Comparison of ENCODE assay signal across 11 cellular contexts in the genomic region with DNA sequence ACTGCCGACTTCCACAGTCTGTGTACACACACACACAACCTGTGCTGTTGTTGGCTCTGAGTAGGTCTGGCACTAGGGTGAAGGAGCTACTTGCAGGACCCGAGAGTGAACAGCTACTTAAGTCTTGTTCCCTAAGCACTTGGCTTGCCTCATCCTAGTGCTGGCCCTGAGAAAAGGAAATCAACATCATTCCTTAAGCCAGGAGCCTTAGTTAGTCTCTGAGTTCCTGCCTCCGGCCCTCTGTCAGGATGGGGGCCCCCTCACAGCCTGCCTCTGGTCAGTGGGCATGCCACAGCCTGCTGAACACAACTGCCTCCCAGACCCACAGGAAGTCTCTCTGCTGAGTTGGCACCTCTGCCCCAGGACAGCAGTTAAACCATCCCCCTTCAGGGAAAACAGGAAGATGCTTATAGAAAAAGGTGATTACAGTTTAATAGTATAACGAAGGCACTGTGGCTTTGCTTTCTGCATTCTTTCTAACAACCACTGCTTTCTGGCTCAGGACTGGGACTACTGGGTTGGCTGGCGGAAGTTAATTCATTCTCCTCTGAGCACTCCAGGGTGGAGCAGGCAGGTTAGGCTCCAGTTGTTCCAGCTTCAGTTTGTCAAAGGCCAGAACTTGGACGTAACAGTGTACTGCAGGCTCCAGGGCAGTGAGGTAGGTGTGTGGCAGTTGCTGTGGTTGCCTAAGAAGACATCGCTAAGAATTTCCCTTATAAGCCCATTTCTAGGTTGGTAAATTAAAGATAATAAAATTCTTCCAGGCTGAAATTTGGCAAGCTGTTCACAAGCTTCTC. TPM values are rescaled to one million over a fixed set of nuclear protein-coding genes. Genes with fewer than 3 reads are reported as not detected.
DNase-seq lines count a peak whose midpoint lies in the region; ATAC-seq and TF ChIP-seq lines count a peak whose summit lies in the region.
"Had no signal": no experiment of that assay in that cellular context is flagged by ENCODE, and none has a peak within 500 bp of the region (broad histone marks: within the 10 kb centered on the region; RNA-seq: fewer than 3 reads in every experiment).

No MANE protein-coding gene starts in this region.

- peak; percentile 6 for ATAC-seq in activated T-helper 17 cell treated with anti-CD3 and anti-CD28 coated beads, Interleukin-2, amount 50 U/mL, for 72 hours (replicated peaks)
- ATAC-seq in GM21576 (IDR thresholded peaks at IDR 0.05; ENCODE audit: unreplicated experiment), result no peak

- no peak overlapping the region for H3K4me2 ChIP-seq in H9 (ENCODE audit: insufficient read depth, insufficient read length, low read length)

- no peaks in the 10 kb centered on the region; a peak in 1 of 7 replicates for H3K36me3 Mint-ChIP-seq in H9 (ENCODE audit: insufficient read depth in 1 of 3, low read depth in 3 of 3)
- H3K36me3 Mint-ChIP-seq in activated T-helper 17 cell treated with anti-CD3 and anti-CD28 coated beads, Interleukin-2, amount 50 U/mL, for 72 hours (ENCODE audit: low read depth), result no peaks in the 10 kb centered on the region

- H3K14ac ChIP-seq in H9 (ENCODE audit: insufficient read depth, low read length), result no peak overlapping the region

- H3T11ph ChIP-seq in H9 (ENCODE audit: low read length), result no peak overlapping the region

- H3K4me3 Mint-ChIP-seq in H9, result no peak overlapping the region
- H3K4me3 Mint-ChIP-seq in activated T-helper 17 cell treated with anti-CD3 and anti-CD28 coated beads, Interleukin-2, amount 50 U/mL, for 72 hours, result no peak overlapping the region
- H3K4me3 Mint-ChIP-seq: CD4-positive, alpha-beta T cell had no signal

- no peak overlapping the region for H4K5ac ChIP-seq in H9 (ENCODE audit: insufficient read length, low read depth, low read length)

- H4K20me1 ChIP-seq in H9 (ENCODE audit: control insufficient read depth, insufficient read depth, insufficient read length), result no peaks in the 10 kb centered on the region

- no peak overlapping the region for H2BK20ac ChIP-seq in H9 (ENCODE audit: low read depth, low read length, poor library complexity, severe bottlenecking)

- no peak overlapping the region for H3K4ac ChIP-seq in H9 (ENCODE audit: low read depth, low read length)

- H3K79me1 ChIP-seq in H9 (ENCODE audit: insufficient read depth, low read depth, low read length, poor library complexity, severe bottlenecking), result no peaks in the 10 kb centered on the region

- DNase-seq in H9 (peak; percentile 35), kidney glomerular epithelial cell (lab: John Stamatoyannopoulos, UW) (peak; percentile 63), NCI-H187 (lab: John Stamatoyannopoulos, UW) (no peak), GOT3 (lab: John Stamatoyannopoulos, UW) (no peak), HCEC 1CT (no peak)
- DNase-seq: activated T-cell treated with anti-CD3 and anti-CD28 coated beads, Interleukin-2, amount 50 U/mL, for 48 hours; CD4-positive, alpha-beta T cell; NCI-H1694 treated with DMSO at 0.1 percent for 48 hours had no signal

- no peak overlapping the region for H3K23ac ChIP-seq in H9 (ENCODE audit: insufficient read length, low read depth, low read length)

- H3K4me3 ChIP-seq in stomach smooth muscle (ENCODE audit: low read length in 2 of 2), result peak overlapping the region; percentile 81 to 86

- H3K4me1 ChIP-seq in H9 (ENCODE audit: insufficient read depth, low read length) (peaks cover 5% of the 10 kb centered on the region), stomach smooth muscle (ENCODE audit: control insufficient read depth, insufficient read depth, low read length) (peaks cover 83% of the 10 kb centered on the region)

- H3K56ac ChIP-seq in H9 (ENCODE audit: insufficient read length, low read depth, low read length), result no peak overlapping the region

- no peak overlapping the region for H3K18ac ChIP-seq in H9 (ENCODE audit: insufficient read length, low read depth, low read length)

- H3K79me2 ChIP-seq in H9 (ENCODE audit: insufficient read depth, low read length), result no peaks in the 10 kb centered on the region

- H2BK15ac ChIP-seq in H9 (ENCODE audit: low read depth, low read length), result no peak overlapping the region

- H3K4me1 Mint-ChIP-seq in H9, result peaks cover 29 to 34% of the 10 kb centered on the region in 2 experiments
- peaks cover 5% of the 10 kb centered on the region for H3K4me1 Mint-ChIP-seq in activated T-helper 17 cell treated with anti-CD3 and anti-CD28 coated beads, Interleukin-2, amount 50 U/mL, for 72 hours

- H3K23me2 ChIP-seq in H9 (ENCODE audit: insufficient read length, low read depth, low read length, poor library complexity, severe bottlenecking), result peaks cover 14% of the 10 kb centered on the region

- no peak overlapping the region for H2AK5ac ChIP-seq in H9 (ENCODE audit: insufficient read length, low read length)

- H4K91ac ChIP-seq in H9 (ENCODE audit: insufficient read length, low read depth, low read length), result no peak overlapping the region

- H3K9me3 ChIP-seq in H9 (ENCODE audit: control insufficient read depth, low read depth, low read length), result no peaks in the 10 kb centered on the region
- H3K9me3 ChIP-seq in stomach smooth muscle (ENCODE audit: control insufficient read depth in 2 of 2, low read length in 2 of 2), result no peaks in the 10 kb centered on the region

- no peak overlapping the region for H4K8ac ChIP-seq in H9 (replicated peaks; ENCODE audit: insufficient read length, low read depth, low read length)

- no peaks in the 10 kb centered on the region; a peak in 1 of 5 replicates for H3K9me3 Mint-ChIP-seq in H9
- no peaks in the 10 kb centered on the region for H3K9me3 Mint-ChIP-seq in activated T-helper 17 cell treated with anti-CD3 and anti-CD28 coated beads, Interleukin-2, amount 50 U/mL, for 72 hours
- H3K9me3 Mint-ChIP-seq: CD4-positive, alpha-beta T cell had no signal

- H3K27ac ChIP-seq in H9 (ENCODE audit: insufficient read length, low read depth, low read length), result no peak overlapping the region
- H3K27ac ChIP-seq in stomach smooth muscle (ENCODE audit: low read length), result peak overlapping the region; percentile 89

- peaks cover 0 to 13% of the 10 kb centered on the region in 2 donors for H3K36me3 ChIP-seq in stomach smooth muscle (ENCODE audit: control insufficient read depth in 2 of 2, insufficient read depth in 2 of 2, low read length in 2 of 2)

- TF ChIP-seq CTCF in H9 (conservative IDR thresholded peaks at IDR 0.05), result no peak

- H3K27ac Mint-ChIP-seq in H9, result peak overlapping the region in 2 of 3 experiments; percentile 49 to 51; a peak in 2 of 7 replicates
- no peak overlapping the region for H3K27ac Mint-ChIP-seq in activated T-helper 17 cell treated with anti-CD3 and anti-CD28 coated beads, Interleukin-2, amount 50 U/mL, for 72 hours
- H3K27ac Mint-ChIP-seq: CD4-positive, alpha-beta T cell had no signal

- H2AFZ ChIP-seq in H9 (ENCODE audit: low read length), result no peak overlapping the region

- no CpG with 5 or more reads among the region's 7 CpGs for WGBS in H9 (ENCODE audit: extremely low coverage, insufficient read length, low lambda C conversion rate)

- no peak overlapping the region for H2BK12ac ChIP-seq in H9 (ENCODE audit: insufficient read length, low read depth, low read length)

- H3K27me3 ChIP-seq in H9 (ENCODE audit: insufficient read depth, low read length), result no peaks in the 10 kb centered on the region
- H3K27me3 ChIP-seq in stomach smooth muscle (ENCODE audit: control insufficient read depth in 1 of 2, insufficient read depth in 2 of 2, low read length in 2 of 2), result no peaks in the 10 kb centered on the region

- H2BK5ac ChIP-seq in H9 (ENCODE audit: insufficient read length, low read length), result no peak overlapping the region

- H3K9ac ChIP-seq in H9 (ENCODE audit: extremely low read depth, insufficient read length, low read length) (no peak overlapping the region), stomach smooth muscle (ENCODE audit: low read length in 2 of 2) (peak overlapping the region; percentile 73 to 86)

- H3K27me3 Mint-ChIP-seq in H9 (ENCODE audit: low read depth), result peaks cover 27% of the 10 kb centered on the region
- H3K27me3 Mint-ChIP-seq in activated T-helper 17 cell treated with anti-CD3 and anti-CD28 coated beads, Interleukin-2, amount 50 U/mL, for 72 hours, result peaks cover 40% of the 10 kb centered on the region

- H2BK120ac ChIP-seq in H9 (ENCODE audit: low read depth, low read length, poor library complexity, severe bottlenecking), result no peak overlapping the region

RNA-seq across cellular contexts. Expression of a gene that starts 2.8 kb away (rescaled TPM):
- 4.6 TPM in 2 replicates for total RNA-seq in H9 (2021)
- total RNA-seq in activated T-helper 17 cell treated with anti-CD3 and anti-CD28 coated beads, Interleukin-2, amount 50 U/mL, for 72 hours, result not detected

Comparison
In these comparisons a context has a peak if more than half of its experiments do, and no peak if none do; other contexts are left out.
1. DNase-seq: peak in H9 (single experiment) and kidney glomerular epithelial cell (single experiment); none in NCI-H187 (0 of 2), GOT3 (single experiment) and HCEC 1CT (single experiment).